In genomic region chr14:52871606-52872005, GRCh38 we compare ENCODE assay signal across 31 cellular contexts.
DNase-seq lines count a peak whose midpoint lies in the region; ATAC-seq and TF ChIP-seq lines count a peak whose summit lies in the region.
"Had no signal": no experiment of that assay in that cellular context is flagged by ENCODE, and none has a peak within 500 bp of the region (broad histone marks: within the 10 kb centered on the region; RNA-seq: fewer than 3 reads in every experiment).

No MANE protein-coding gene starts in this region.

- H3K27me3 ChIP-seq in GM23248 (replicated peaks; ENCODE audit: insufficient read depth) (no peaks in the 10 kb centered on the region), PC-3 (ENCODE audit: low read length) (no peaks in the 10 kb centered on the region)
- H3K27me3 ChIP-seq: BLaER1, colonic mucosa, esophagus squamous epithelium, gastrocnemius medialis, MG63, pancreas, stomach, tibial artery had no signal

- peaks cover 86% of the 10 kb centered on the region for H3K36me3 ChIP-seq in GM23248 (ENCODE audit: low read depth)
- H3K36me3 ChIP-seq in PC-3 (ENCODE audit: low read depth, low read length) = peaks cover 42% of the 10 kb centered on the region
- H3K36me3 ChIP-seq: BLaER1, colonic mucosa had no signal

- H3K4me3 Mint-ChIP-seq in progenitor cell of endocrine pancreas (ENCODE audit: low read depth) = no peak overlapping the region
- H3K4me3 Mint-ChIP-seq: effector memory CD8-positive, alpha-beta T cell; natural killer cell treated with Interleukin-12 subunit alpha and Interleukin-12 subunit beta and Interleukin-15 and Interleukin-18, amount 100 ng/mL, for 72 hours had no signal

- TF ChIP-seq CTCF in PC-3 (conservative IDR thresholded peaks at IDR 0.05; ENCODE audit: low read depth, low read length) (no peak), epithelial cell of esophagus (IDR thresholded peaks at IDR 0.05; ENCODE audit: insufficient read depth, low read depth, low read length, missing control alignments) (no peak), progenitor cell of endocrine pancreas (IDR thresholded peaks at IDR 0.05; ENCODE audit: unreplicated experiment) (no peak)

- H3K27ac Mint-ChIP-seq in progenitor cell of endocrine pancreas = peak overlapping the region; percentile 47
- H3K27ac Mint-ChIP-seq: effector memory CD8-positive, alpha-beta T cell; natural killer cell treated with Interleukin-12 subunit alpha and Interleukin-12 subunit beta and Interleukin-15 and Interleukin-18, amount 100 ng/mL, for 72 hours had no signal

- DNase-seq in GM23248 = peak; percentile 53
- DNase-seq in PC-3 = peak; percentile 37
- peak; percentile 70 for DNase-seq in epithelial cell of esophagus (ENCODE audit: low read depth)
- DNase-seq in progenitor cell of endocrine pancreas (ENCODE audit: low spot score, unreplicated experiment) = no peak
- no peak for DNase-seq in stimulated activated CD4-positive, alpha-beta T cell treated with anti-CD3 and anti-CD28 coated beads, Interleukin-4, amount 100 ng/mL, for 4 hours
- no peak for DNase-seq in kidney tubule cell (ENCODE audit: low spot score)
- DNase-seq: ACHN; activated CD4-positive, alpha-beta T cell treated with anti-CD3 and anti-CD28 coated beads, Interleukin-2, amount 50 U/mL, for 48 hours; activated CD8-positive, alpha-beta memory T cell treated with anti-CD3 and anti-CD28 coated beads, Interleukin-2, amount 50 U/mL, for 48 hours; activated naive CD4-positive, alpha-beta T cell treated with anti-CD3 and anti-CD28 coated beads, Interleukin-2, amount 50 U/mL, for 16 hours; amygdala; colonic mucosa; effector memory CD8-positive, alpha-beta T cell; esophagus squamous epithelium; gastrocnemius medialis; GF-D8; MG63; mucosa of descending colon; NCI-H2029 treated with DMSO at 0.1 percent for 48 hours; NCI-H2227 treated with DMSO at 0.1 percent for 48 hours; NCI-H526 treated with DMSO at 0.1 percent for 48 hours; pancreas; SHP77 treated with DMSO at 0.1 percent for 48 hours; small intestine; stimulated activated CD4-positive, alpha-beta T cell treated with anti-CD3 and anti-CD28 coated beads, Interleukin-1b, Interleukin-23, amount 100 ng/mL, for 48 hours; stomach; tibial artery had no signal

- no peaks in the 10 kb centered on the region for H3K27me3 Mint-ChIP-seq in progenitor cell of endocrine pancreas
- H3K27me3 Mint-ChIP-seq: natural killer cell treated with Interleukin-12 subunit alpha and Interleukin-12 subunit beta and Interleukin-15 and Interleukin-18, amount 100 ng/mL, for 72 hours had no signal

- no peak overlapping the region; the same call in 1 of the 2 replicates for H3K27ac ChIP-seq in GM23248
- no peak overlapping the region for H3K27ac ChIP-seq in PC-3 (ENCODE audit: low read length)
- H3K27ac ChIP-seq: BLaER1, colonic mucosa, esophagus squamous epithelium, gastrocnemius medialis, pancreas, stomach, tibial artery had no signal

- no peaks in the 10 kb centered on the region for H3K9me3 Mint-ChIP-seq in progenitor cell of endocrine pancreas (ENCODE audit: low read depth)
- H3K9me3 Mint-ChIP-seq: effector memory CD8-positive, alpha-beta T cell; natural killer cell treated with Interleukin-12 subunit alpha and Interleukin-12 subunit beta and Interleukin-15 and Interleukin-18, amount 100 ng/mL, for 72 hours had no signal

- WGBS in GM23248 (ENCODE audit: low coverage in 1 of 2, low lambda C conversion rate in 2 of 2, missing lambda C conversion rate in 2 of 2), 2 experiments = 85 to 94% methylated on average over 3 of the region's 3 CpGs

- BruUV-seq in PC-3 (replicated peaks; lab: Mats Ljungman, UMichigan) = no TSS peak

- POLR2A ChIA-PET in PC-3 (lab: Charles Lee; ENCODE audit: unreplicated experiment) = no interaction called here

- ATAC-seq in PC-3 (peak; percentile 59), HG03175 (IDR thresholded peaks at IDR 0.05; ENCODE audit: unreplicated experiment) (no peak)
- ATAC-seq: effector memory CD8-positive, alpha-beta T cell; gastrocnemius medialis; HCT116; mucosa of descending colon; natural killer cell treated with Interleukin-12 subunit alpha and Interleukin-12 subunit beta and Interleukin-15 and Interleukin-18, amount 100 ng/mL, for 72 hours; pancreas had no signal

- H3K79me2 ChIP-seq in GM23248 (ENCODE audit: insufficient read depth) (peaks cover 89% of the 10 kb centered on the region), PC-3 (ENCODE audit: low read length) (no peaks in the 10 kb centered on the region)

- H3K36me3 Mint-ChIP-seq in progenitor cell of endocrine pancreas (ENCODE audit: insufficient read depth) = peaks cover 22% of the 10 kb centered on the region
- H3K36me3 Mint-ChIP-seq: natural killer cell treated with Interleukin-12 subunit alpha and Interleukin-12 subunit beta and Interleukin-15 and Interleukin-18, amount 100 ng/mL, for 72 hours had no signal

- H4K20me1 ChIP-seq in GM23248 (ENCODE audit: insufficient read depth) = no peaks in the 10 kb centered on the region
- H4K20me1 ChIP-seq in PC-3 (ENCODE audit: low read length) = no peaks in the 10 kb centered on the region
- H4K20me1 ChIP-seq: BLaER1 had no signal

- H3K4me3 ChIP-seq in GM23248 (no peak overlapping the region), PC-3 (ENCODE audit: low read length) (no peak overlapping the region), epithelial cell of esophagus (ENCODE audit: low read length) (no peak overlapping the region)
- H3K4me3 ChIP-seq: BLaER1, colonic mucosa, esophagus squamous epithelium, gastrocnemius medialis, MG63, mucosa of descending colon, pancreas, stomach, tibial artery had no signal

- peaks cover 52% of the 10 kb centered on the region for H3K4me1 ChIP-seq in GM23248 (ENCODE audit: insufficient read depth)
- peaks cover 4% of the 10 kb centered on the region; the same call in 1 of the 2 replicates for H3K4me1 ChIP-seq in PC-3 (ENCODE audit: insufficient read depth, low read length)
- H3K4me1 ChIP-seq: BLaER1, colonic mucosa, gastrocnemius medialis, pancreas had no signal

- no peaks in the 10 kb centered on the region for H3K9me3 ChIP-seq in GM23248 (ENCODE audit: low read depth)
- H3K9me3 ChIP-seq in PC-3 (ENCODE audit: low read length) = no peaks in the 10 kb centered on the region
- H3K9me3 ChIP-seq: BLaER1, colonic mucosa, esophagus squamous epithelium, gastrocnemius medialis, MG63, mucosa of descending colon, pancreas, stomach, tibial artery had no signal

- in situ Hi-C loops in GM23248 (cut with MboI) = no loop called here

- CTCF ChIA-PET in PC-3 (lab: Charles Lee) = no interaction called here

- H2AFZ ChIP-seq in GM23248 (no peak overlapping the region), PC-3 (ENCODE audit: low read length) (no peak overlapping the region)

- H3K9ac ChIP-seq in GM23248 (no peak overlapping the region), PC-3 (ENCODE audit: low read length) (no peak overlapping the region)
- H3K9ac ChIP-seq: BLaER1 had no signal

- H3K4me1 Mint-ChIP-seq in progenitor cell of endocrine pancreas (ENCODE audit: low read depth) = no peaks in the 10 kb centered on the region

- intact Hi-C loops in PC-3 (cut with micrococcal nuclease) = no loop called here

- H3K4me2 ChIP-seq in GM23248 (ENCODE audit: unreplicated experiment) (no peak overlapping the region), PC-3 (ENCODE audit: low read length) (no peak overlapping the region)
- H3K4me2 ChIP-seq: BLaER1 had no signal

- no peaks in the 10 kb centered on the region for H3K9me2 ChIP-seq in GM23248 (ENCODE audit: insufficient read depth)
- H3K9me2 ChIP-seq in PC-3 (replicated peaks; ENCODE audit: low read length) = no peaks in the 10 kb centered on the region

- peaks cover 85% of the 10 kb centered on the region for H3F3A ChIP-seq in GM23248 (ENCODE audit: insufficient read depth)
- no peaks in the 10 kb centered on the region for H3F3A ChIP-seq in PC-3 (ENCODE audit: low read length, unreplicated experiment)

Comparison
In these comparisons a context has a peak if more than half of its experiments do, and no peak if none do; other contexts are left out.
1. DNase-seq: peak in GM23248 (single experiment), PC-3 (single experiment) and epithelial cell of esophagus (single experiment); none in progenitor cell of endocrine pancreas (single experiment), stimulated activated CD4-positive, alpha-beta T cell treated with anti-CD3 and anti-CD28 coated beads, Interleukin-4, amount 100 ng/mL, for 4 hours (0 of 2) and kidney tubule cell (single experiment).